ENCODE assay signal across 2 cellular contexts in the genomic region with DNA sequence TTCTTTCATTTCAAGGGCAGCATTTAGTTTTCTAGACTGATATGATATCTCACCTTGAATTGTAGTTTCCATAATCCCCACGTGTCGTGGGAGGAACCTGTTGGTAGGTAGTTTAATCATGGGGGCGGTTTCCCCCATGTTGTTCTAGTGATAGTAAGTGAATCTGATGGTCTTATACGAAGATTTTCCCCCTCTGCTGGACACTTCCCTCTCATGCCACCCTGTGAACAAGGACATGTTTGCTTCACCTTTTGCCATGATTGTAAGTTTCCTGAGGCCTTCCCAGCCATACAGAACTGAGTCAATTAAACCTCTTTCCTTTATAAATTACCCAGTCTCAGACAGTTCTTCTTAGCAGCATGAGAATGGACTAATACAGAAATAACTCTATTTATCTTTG.
TF ChIP-seq lines count a peak whose summit lies in the region.

No MANE protein-coding gene starts in this region.

TF ChIP-seq in SK-N-SH, 30 proteins besides CTCF, POLR2A, EP300 and RAD21 (continued from another document):
- TF ChIP-seq, protein P1, sequence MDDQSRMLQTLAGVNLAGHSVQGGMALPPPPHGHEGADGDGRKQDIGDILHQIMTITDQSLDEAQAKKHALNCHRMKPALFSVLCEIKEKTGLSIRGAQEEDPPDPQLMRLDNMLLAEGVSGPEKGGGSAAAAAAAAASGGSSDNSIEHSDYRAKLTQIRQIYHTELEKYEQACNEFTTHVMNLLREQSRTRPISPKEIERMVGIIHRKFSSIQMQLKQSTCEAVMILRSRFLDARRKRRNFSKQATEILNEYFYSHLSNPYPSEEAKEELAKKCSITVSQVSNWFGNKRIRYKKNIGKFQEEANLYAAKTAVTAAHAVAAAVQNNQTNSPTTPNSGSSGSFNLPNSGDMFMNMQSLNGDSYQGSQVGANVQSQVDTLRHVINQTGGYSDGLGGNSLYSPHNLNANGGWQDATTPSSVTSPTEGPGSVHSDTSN (IDR thresholded peaks at IDR 0.05): no peak
- no peak for TF ChIP-seq JUND (IDR thresholded peaks at IDR 0.05)
- no peak for TF ChIP-seq RXRA (IDR thresholded peaks at IDR 0.05; ENCODE audit: borderline replicate concordance, low read depth)
- no peak for TF ChIP-seq RCOR1 (IDR thresholded peaks at IDR 0.05; ENCODE audit: low read length)
- TF ChIP-seq RFX5 (IDR thresholded peaks at IDR 0.05; ENCODE audit: low read length): no peak
- no peak for TF ChIP-seq MEF2A (IDR thresholded peaks at IDR 0.05; ENCODE audit: borderline replicate concordance, low read depth)
- no peak for TF ChIP-seq FOXJ3 (CRISPR knock-in tag; IDR thresholded peaks at IDR 0.05)
- no peak for TF ChIP-seq POLR2AphosphoS5 (IDR thresholded peaks at IDR 0.05; ENCODE audit: low read depth, low read length)
- no peak for TF ChIP-seq TAF1 (IDR thresholded peaks at IDR 0.05; ENCODE audit: borderline replicate concordance, low read depth, low read length)
- TF ChIP-seq FOSL2 (IDR thresholded peaks at IDR 0.05; ENCODE audit: borderline replicate concordance, low read depth): no peak

TF ChIP-seq in SK-N-SH treated with all-trans-retinoic acid at 6 μM for 48 hours, 23 proteins besides CTCF, POLR2A, EP300 and RAD21 (continued from another document):
- TF ChIP-seq GLIS3 (CRISPR knock-in tag; IDR thresholded peaks at IDR 0.05): no peak
- no peak for TF ChIP-seq TCF4 (CRISPR knock-in tag; IDR thresholded peaks at IDR 0.05; ENCODE audit: borderline replicate concordance)
- TF ChIP-seq, protein P2, sequence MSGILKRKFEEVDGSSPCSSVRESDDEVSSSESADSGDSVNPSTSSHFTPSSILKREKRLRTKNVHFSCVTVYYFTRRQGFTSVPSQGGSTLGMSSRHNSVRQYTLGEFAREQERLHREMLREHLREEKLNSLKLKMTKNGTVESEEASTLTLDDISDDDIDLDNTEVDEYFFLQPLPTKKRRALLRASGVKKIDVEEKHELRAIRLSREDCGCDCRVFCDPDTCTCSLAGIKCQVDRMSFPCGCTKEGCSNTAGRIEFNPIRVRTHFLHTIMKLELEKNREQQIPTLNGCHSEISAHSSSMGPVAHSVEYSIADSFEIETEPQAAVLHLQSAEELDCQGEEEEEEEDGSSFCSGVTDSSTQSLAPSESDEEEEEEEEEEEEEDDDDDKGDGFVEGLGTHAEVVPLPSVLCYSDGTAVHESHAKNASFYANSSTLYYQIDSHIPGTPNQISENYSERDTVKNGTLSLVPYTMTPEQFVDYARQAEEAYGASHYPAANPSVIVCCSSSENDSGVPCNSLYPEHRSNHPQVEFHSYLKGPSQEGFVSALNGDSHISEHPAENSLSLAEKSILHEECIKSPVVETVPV (CRISPR knock-in tag; IDR thresholded peaks at IDR 0.05): no peak
- TF ChIP-seq, protein P3, sequence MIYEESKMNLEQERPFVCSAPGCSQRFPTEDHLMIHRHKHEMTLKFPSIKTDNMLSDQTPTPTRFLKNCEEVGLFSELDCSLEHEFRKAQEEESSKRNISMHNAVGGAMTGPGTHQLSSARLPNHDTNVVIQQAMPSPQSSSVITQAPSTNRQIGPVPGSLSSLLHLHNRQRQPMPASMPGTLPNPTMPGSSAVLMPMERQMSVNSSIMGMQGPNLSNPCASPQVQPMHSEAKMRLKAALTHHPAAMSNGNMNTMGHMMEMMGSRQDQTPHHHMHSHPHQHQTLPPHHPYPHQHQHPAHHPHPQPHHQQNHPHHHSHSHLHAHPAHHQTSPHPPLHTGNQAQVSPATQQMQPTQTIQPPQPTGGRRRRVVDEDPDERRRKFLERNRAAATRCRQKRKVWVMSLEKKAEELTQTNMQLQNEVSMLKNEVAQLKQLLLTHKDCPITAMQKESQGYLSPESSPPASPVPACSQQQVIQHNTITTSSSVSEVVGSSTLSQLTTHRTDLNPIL (CRISPR knock-in tag; IDR thresholded peaks at IDR 0.05; ENCODE audit: low read depth): no peak
- TF ChIP-seq ZFP3 (CRISPR knock-in tag; IDR thresholded peaks at IDR 0.05): no peak
- no peak for TF ChIP-seq ARNTL (CRISPR knock-in tag; IDR thresholded peaks at IDR 0.05; ENCODE audit: borderline replicate concordance, low read depth)
- no peak for TF ChIP-seq PPARA (CRISPR knock-in tag; IDR thresholded peaks at IDR 0.05; ENCODE audit: borderline replicate concordance)
- no peak for TF ChIP-seq ESRRG (CRISPR knock-in tag; IDR thresholded peaks at IDR 0.05)
- no peak for TF ChIP-seq ZNF565 (CRISPR knock-in tag; conservative IDR thresholded peaks at IDR 0.05; ENCODE audit: low read depth)
- TF ChIP-seq, protein P4, sequence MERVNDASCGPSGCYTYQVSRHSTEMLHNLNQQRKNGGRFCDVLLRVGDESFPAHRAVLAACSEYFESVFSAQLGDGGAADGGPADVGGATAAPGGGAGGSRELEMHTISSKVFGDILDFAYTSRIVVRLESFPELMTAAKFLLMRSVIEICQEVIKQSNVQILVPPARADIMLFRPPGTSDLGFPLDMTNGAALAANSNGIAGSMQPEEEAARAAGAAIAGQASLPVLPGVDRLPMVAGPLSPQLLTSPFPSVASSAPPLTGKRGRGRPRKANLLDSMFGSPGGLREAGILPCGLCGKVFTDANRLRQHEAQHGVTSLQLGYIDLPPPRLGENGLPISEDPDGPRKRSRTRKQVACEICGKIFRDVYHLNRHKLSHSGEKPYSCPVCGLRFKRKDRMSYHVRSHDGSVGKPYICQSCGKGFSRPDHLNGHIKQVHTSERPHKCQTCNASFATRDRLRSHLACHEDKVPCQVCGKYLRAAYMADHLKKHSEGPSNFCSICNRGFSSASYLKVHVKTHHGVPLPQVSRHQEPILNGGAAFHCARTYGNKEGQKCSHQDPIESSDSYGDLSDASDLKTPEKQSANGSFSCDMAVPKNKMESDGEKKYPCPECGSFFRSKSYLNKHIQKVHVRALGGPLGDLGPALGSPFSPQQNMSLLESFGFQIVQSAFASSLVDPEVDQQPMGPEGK (CRISPR knock-in tag; IDR thresholded peaks at IDR 0.05; ENCODE audit: borderline replicate concordance): no peak
- no peak for TF ChIP-seq OSR1 (CRISPR knock-in tag; IDR thresholded peaks at IDR 0.05)
